8 cellular contexts compared by ENCODE assay signal in the genomic region with DNA sequence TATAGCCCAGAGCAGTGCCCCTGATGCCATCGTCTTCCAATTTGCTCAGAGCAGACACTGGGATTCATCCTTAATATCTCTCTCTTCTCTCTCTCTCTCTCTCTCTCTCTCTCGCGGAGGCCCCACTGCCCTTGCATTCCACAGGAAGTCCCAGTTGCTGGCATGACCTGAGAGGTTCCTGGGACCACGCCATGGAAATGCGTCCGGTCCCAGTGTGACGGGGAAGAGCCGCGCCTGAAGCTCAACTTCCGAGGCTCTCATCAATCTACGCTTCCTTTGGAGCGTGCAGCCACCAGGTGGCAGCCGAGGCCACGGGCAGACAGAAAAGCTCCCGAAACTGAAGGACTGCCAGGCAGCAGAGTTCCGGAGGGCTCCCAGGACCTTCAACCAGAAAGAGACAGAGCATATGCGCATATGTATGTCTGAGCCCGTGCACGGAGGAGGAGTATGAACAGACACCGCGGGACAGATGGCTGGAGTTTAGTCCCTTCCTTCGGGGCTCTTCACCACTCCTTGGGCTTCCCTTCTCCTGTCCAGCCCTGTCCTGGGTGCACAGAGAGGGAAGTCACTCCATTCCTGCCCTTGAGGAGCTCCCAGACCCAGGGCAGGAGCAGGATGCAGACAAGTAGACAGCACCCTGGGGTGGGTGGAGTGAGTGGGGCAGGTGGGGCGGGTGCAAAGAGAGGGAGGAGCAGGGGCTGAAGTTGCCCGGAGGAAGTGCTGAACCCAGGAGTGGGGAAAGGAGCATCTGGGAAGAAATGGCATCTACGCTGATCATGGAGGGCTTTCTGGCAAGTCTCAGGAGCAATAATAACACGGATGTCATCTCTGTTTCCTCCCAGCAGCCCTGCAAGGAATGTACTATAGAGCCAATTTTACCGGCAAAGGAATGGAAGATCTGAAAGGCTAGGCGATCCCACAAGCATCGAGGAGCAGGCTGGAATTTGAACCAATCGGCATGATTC. TPM values are rescaled to one million over a fixed set of nuclear protein-coding genes. Genes with fewer than 3 reads are reported as not detected.
DNase-seq lines count a peak whose midpoint lies in the region; ATAC-seq and TF ChIP-seq lines count a peak whose summit lies in the region.

No MANE protein-coding gene starts in this region.

- 1 to 3% (median 2%) methylated on average over 28 to 30 of the region's 30 CpGs for WGBS in psoas muscle, 3 donors

- peaks cover 11 to 22% (median 12%) of the 10 kb centered on the region in 3 donors for H3K4me1 Mint-ChIP-seq in T-cell

- DNase-seq in GM13977 (ENCODE audit: low spot score), result peak; percentile 88
- peak; percentile 51 for DNase-seq in NCI-H1436 treated with DMSO at 0.1 percent for 48 hours (lab: John Stamatoyannopoulos, UW)
- peak; percentile 25 to 68 (median 54) for DNase-seq in T-cell
- peak; percentile 86 for DNase-seq in amniotic stem cell (lab: John Stamatoyannopoulos, UW)
- peak; percentile 93 for DNase-seq in left ventricle myocardium superior
- DNase-seq in psoas muscle, result peak; percentile 93 to 94
- no peak for DNase-seq in cerebellar nuclear complex (lab: John Stamatoyannopoulos, UW)

- no peaks in the 10 kb centered on the region for H3K36me3 ChIP-seq in psoas muscle (ENCODE audit: insufficient read depth in 1 of 2, low read depth in 1 of 2)

- intact Hi-C loops in left ventricle myocardium superior (cut with micrococcal nuclease), result no loop called here
- intact Hi-C loops in psoas muscle (cut with DNase I), result loop anchor here in 1 of 2 donors (2.0 kb wide), 2 partner anchors 245 to 531 kb away; no protein-coding TSS in a partner anchor

- H3K4me1 ChIP-seq in psoas muscle, result peaks cover 6% of the 10 kb centered on the region

- H3K27me3 ChIP-seq in psoas muscle (ENCODE audit: insufficient read depth in 3 of 3, low read length in 2 of 3), result peaks cover 0 to 17% (median 0%) of the 10 kb centered on the region in 3 donors

- H3K27ac Mint-ChIP-seq in T-cell, result peak overlapping the region in 1 of 2 donors; percentile 76

- no peaks in the 10 kb centered on the region for H3K9me3 ChIP-seq in psoas muscle

- peak overlapping the region; percentile 52 for H3K4me3 ChIP-seq in psoas muscle

- H3K4me3 Mint-ChIP-seq in T-cell, result peak overlapping the region; percentile 67 to 78 (median 70)

- no peaks in the 10 kb centered on the region for H3K9me3 Mint-ChIP-seq in T-cell

- peak; percentile 86 for ATAC-seq in HG02884 (IDR thresholded peaks at IDR 0.05; ENCODE audit: unreplicated experiment)
- ATAC-seq in T-cell (replicated peaks in 1 of 4), result peak; percentile 70 to 74 (median 71)
- ATAC-seq in left ventricle myocardium superior, result peak; percentile 89
- ATAC-seq in psoas muscle, result peak; percentile 89 to 95 (median 90)

- H3K36me3 Mint-ChIP-seq in T-cell, result no peaks in the 10 kb centered on the region

- CTCF ChIA-PET in T-cell (lab: Charles Lee), result interaction anchor here (0.6 to 2.3 kb wide), 11 partner anchors 13 to 768 kb away, joined by 3 to 11 read pairs (median 4); a partner anchor contains a TSS

- in situ Hi-C loops in GM13977 (cut with MboI; ENCODE audit: low pct_unique_long_range_greater_than_20kb, low sequenced_read_pairs, unreplicated experiment), result loop anchor here (25.0 kb wide), 1 partner anchor 533 kb away; no protein-coding TSS in a partner anchor

- H3K27me3 Mint-ChIP-seq in T-cell, result peaks cover 45 to 50% of the 10 kb centered on the region in 2 donors

- POLR2A ChIA-PET in T-cell (lab: Charles Lee), result no interaction called here

- TF ChIP-seq CTCF in GM13977 (IDR thresholded peaks at IDR 0.05; ENCODE audit: extremely low read depth, insufficient read depth, missing control alignments), result peak; percentile 95
- peak; percentile 89 for TF ChIP-seq CTCF in psoas muscle (IDR thresholded peaks at IDR 0.05)

- no peak overlapping the region for H3K27ac ChIP-seq in psoas muscle

RNA-seq across cellular contexts. Expression of a gene that starts 10.5 kb away (rescaled TPM):
- total RNA-seq in T-cell (not detected), left ventricle myocardium superior (not detected), psoas muscle (under 1 TPM in 3 of 4 donors, not detected in 1; 0.25 to 0.81 (median 0.52) TPM)
- polyA plus RNA-seq in psoas muscle, result 1 to 10 TPM in 1 of 3 donors, under 1 TPM in 2; 0.11 to 1.4 (median 0.26) TPM

RNA-seq across cellular contexts. Expression of a gene that starts 42.1 kb away (rescaled TPM):
- total RNA-seq in T-cell (not detected), left ventricle myocardium superior (not detected), psoas muscle (not detected)
- under 1 TPM in 2 of 3 donors, not detected in 1; 0.03 to 0.04 TPM for polyA plus RNA-seq in psoas muscle

RNA-seq across cellular contexts. Expression of a gene that starts 52.7 kb away (rescaled TPM):
- under 1 TPM; 0.28 to 0.85 (median 0.44) TPM for total RNA-seq in T-cell
- total RNA-seq in left ventricle myocardium superior, result 3.7 TPM
- 1 to 10 TPM; 1.5 to 2.1 (median 1.7) TPM for total RNA-seq in psoas muscle
- polyA plus RNA-seq in psoas muscle, result 1 to 10 TPM in 1 of 3 donors, under 1 TPM in 2; 0.73 to 1.7 (median 0.92) TPM

Comparison
In these comparisons a context has a peak if more than half of its experiments do, and no peak if none do; other contexts are left out.
1. DNase-seq: peak in GM13977 (single experiment), NCI-H1436 treated with DMSO at 0.1 percent for 48 hours (single experiment), T-cell (34 of 34), amniotic stem cell (single experiment), left ventricle myocardium superior (single experiment) and psoas muscle (2 of 2); none in cerebellar nuclear complex (0 of 2).
2. Peak in every context shown above with its lines, with median percentiles within 50 percentile points of each other: ATAC-seq.